Comparison of ENCODE assay signal across 8 cellular contexts in genomic region chr17:20944014-20944905, GRCh38.
DNase-seq lines count a peak whose midpoint lies in the region; ATAC-seq, FAIRE-seq and TF ChIP-seq lines count a peak whose summit lies in the region.

No MANE protein-coding gene starts in this region.

- H3K27me3 Mint-ChIP-seq in activated naive CD8-positive, alpha-beta T cell treated with anti-CD3 and anti-CD28 coated beads, Interleukin-2, amount 50 U/mL, for 24 hours, result peaks cover 1% of the 10 kb centered on the region
- peaks cover 0 to 11% (median 9%) of the 10 kb centered on the region in 3 donors for H3K27me3 Mint-ChIP-seq in naive B cell

- FAIRE-seq in GM12891 (lab: Jason Lieb, UNC), result peak; percentile 80

- no peak overlapping the region for H3K27ac Mint-ChIP-seq in activated naive CD8-positive, alpha-beta T cell treated with anti-CD3 and anti-CD28 coated beads, Interleukin-2, amount 50 U/mL, for 24 hours
- H3K27ac Mint-ChIP-seq in naive B cell, result no peak overlapping the region

- ATAC-seq in activated naive CD8-positive, alpha-beta T cell treated with anti-CD3 and anti-CD28 coated beads, Interleukin-2, amount 50 U/mL, for 24 hours, result peak; percentile 28
- peak; percentile 42 to 78 for ATAC-seq in naive B cell (ENCODE audit: low read depth in 2 of 2)
- no peak for ATAC-seq in HG03280 (IDR thresholded peaks at IDR 0.05; ENCODE audit: unreplicated experiment)
- no peak for ATAC-seq in GM21423 (IDR thresholded peaks at IDR 0.05; ENCODE audit: unreplicated experiment)

- no peaks in the 10 kb centered on the region for H3K9me3 Mint-ChIP-seq in activated naive CD8-positive, alpha-beta T cell treated with anti-CD3 and anti-CD28 coated beads, Interleukin-2, amount 50 U/mL, for 24 hours
- H3K9me3 Mint-ChIP-seq in naive B cell, result peaks cover 0 to 1% (median 0%) of the 10 kb centered on the region in 7 donors

- no peak for TF ChIP-seq POLR2A in GM12891 (IDR thresholded peaks at IDR 0.05; ENCODE audit: low read depth, low read length)

- H3K4me1 Mint-ChIP-seq in activated naive CD8-positive, alpha-beta T cell treated with anti-CD3 and anti-CD28 coated beads, Interleukin-2, amount 50 U/mL, for 24 hours, result peaks cover 3% of the 10 kb centered on the region
- H3K4me1 Mint-ChIP-seq in naive B cell, result peaks cover 0 to 6% (median 0%) of the 10 kb centered on the region in 3 donors

- no peaks in the 10 kb centered on the region for H3K36me3 Mint-ChIP-seq in activated naive CD8-positive, alpha-beta T cell treated with anti-CD3 and anti-CD28 coated beads, Interleukin-2, amount 50 U/mL, for 24 hours (ENCODE audit: low read depth)
- H3K36me3 Mint-ChIP-seq in naive B cell, result no peaks in the 10 kb centered on the region

- H3K4me3 Mint-ChIP-seq in activated naive CD8-positive, alpha-beta T cell treated with anti-CD3 and anti-CD28 coated beads, Interleukin-2, amount 50 U/mL, for 24 hours, result no peak overlapping the region
- no peak overlapping the region for H3K4me3 Mint-ChIP-seq in naive B cell

- DNase-seq in GM12891 (ENCODE audit: insufficient read length, low spot score) (no peak), NCI-H2029 treated with DMSO at 0.1 percent for 48 hours (lab: John Stamatoyannopoulos, UW) (peak; percentile 24), naive B cell (peak; percentile 27), NCI-H1694 (lab: John Stamatoyannopoulos, UW) (no peak)
- peak; percentile 9 for DNase-seq in activated naive CD8-positive, alpha-beta T cell treated with anti-CD3 and anti-CD28 coated beads, Interleukin-2, amount 50 U/mL, for 24 hours
- DNase-seq in effector CD8-positive, alpha-beta T cell (lab: John Stamatoyannopoulos, UW), result no peak

TF ChIP-seq in GM12891, 5 proteins besides CTCF, POLR2A, EP300 and RAD21:
- no peak for TF ChIP-seq POLR2AphosphoS5 (IDR thresholded peaks at IDR 0.05; ENCODE audit: low read depth, low read length)
- TF ChIP-seq TAF1 (IDR thresholded peaks at IDR 0.05; ENCODE audit: low read depth, low read length), result no peak
- no peak for TF ChIP-seq POU2F2 (IDR thresholded peaks at IDR 0.05; ENCODE audit: low read depth, low read length)
- TF ChIP-seq PAX5 (IDR thresholded peaks at IDR 0.05; ENCODE audit: insufficient read depth, low read length, severe bottlenecking), result no peak

Comparison
In these comparisons a context has a peak if more than half of its experiments do, and no peak if none do; other contexts are left out.
1. DNase-seq: peak in NCI-H2029 treated with DMSO at 0.1 percent for 48 hours (single experiment), activated naive CD8-positive, alpha-beta T cell treated with anti-CD3 and anti-CD28 coated beads, Interleukin-2, amount 50 U/mL, for 24 hours (single experiment) and naive B cell (single experiment); none in GM12891 (single experiment), NCI-H1694 (single experiment) and effector CD8-positive, alpha-beta T cell (single experiment).
2. ATAC-seq: peak in activated naive CD8-positive, alpha-beta T cell treated with anti-CD3 and anti-CD28 coated beads, Interleukin-2, amount 50 U/mL, for 24 hours (single experiment) and naive B cell (2 of 2); none in HG03280 (single experiment) and GM21423 (single experiment).